In the genomic region with DNA sequence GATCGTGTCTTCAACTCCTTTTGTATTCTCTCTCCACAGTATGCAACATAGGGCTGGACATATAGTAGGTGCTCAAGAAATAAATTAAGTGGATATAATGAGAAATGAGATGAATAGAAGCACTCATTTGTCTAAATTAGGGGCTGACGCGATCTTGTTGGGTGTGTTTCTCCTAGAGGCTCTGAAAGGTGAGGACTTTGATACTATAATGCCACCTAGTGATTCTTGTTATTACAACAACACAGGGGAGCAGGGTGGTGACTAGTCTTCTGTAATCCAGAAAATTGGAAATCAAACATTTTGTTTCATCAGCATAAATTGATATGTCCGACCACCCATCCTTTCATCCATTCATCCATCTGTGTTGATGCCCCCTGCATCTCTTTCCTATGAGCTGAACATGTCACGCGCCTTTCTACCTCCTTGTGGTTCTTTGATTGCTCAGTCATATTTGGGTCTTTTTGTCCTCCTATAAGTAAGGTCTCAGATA, we compare ENCODE assay signal across 8 cellular contexts. TPM values are rescaled to one million over a fixed set of nuclear protein-coding genes. Genes with fewer than 3 reads are reported as not detected.
DNase-seq lines count a peak whose midpoint lies in the region; ATAC-seq and TF ChIP-seq lines count a peak whose summit lies in the region.

No MANE protein-coding gene starts in this region.

- BruUV-seq in Panc1 (replicated peaks; lab: Mats Ljungman, UMichigan), result no TSS peak

- H3K9me3 ChIP-seq in Panc1 (ENCODE audit: control insufficient read depth, insufficient read depth, low read depth, low read length), result no peaks in the 10 kb centered on the region
- H3K9me3 ChIP-seq in endocrine pancreas (ENCODE audit: control insufficient read depth, low read length), result no peaks in the 10 kb centered on the region
- no peaks in the 10 kb centered on the region for H3K9me3 ChIP-seq in mucosa of descending colon
- no peaks in the 10 kb centered on the region for H3K9me3 ChIP-seq in effector memory CD4-positive, alpha-beta T cell (ENCODE audit: control insufficient read depth, low read length)

- peak; percentile 83 for TF ChIP-seq CTCF in Panc1 (IDR thresholded peaks at IDR 0.05)
- TF ChIP-seq CTCF in mucosa of descending colon (IDR thresholded peaks at IDR 0.05), result peak; percentile 48

- ATAC-seq in GM21515 (IDR thresholded peaks at IDR 0.05; ENCODE audit: unreplicated experiment) (peak; percentile 44), Panc1 (peak; percentile 79), mucosa of descending colon (peak; percentile 62)

- CTCF ChIA-PET in Panc1 (lab: Charles Lee), result interaction anchor here (0.6 to 3.4 kb wide), 4 partner anchors 12 to 76 kb away, joined by 3 to 23 read pairs (median 11); no protein-coding TSS in a partner anchor

- no peak overlapping the region for H3K9ac ChIP-seq in endocrine pancreas (ENCODE audit: control insufficient read depth, insufficient read depth, low read length)

- H3K4me1 ChIP-seq in Panc1 (ENCODE audit: control insufficient read depth, insufficient read depth, low read length) (peaks cover 20% of the 10 kb centered on the region), endocrine pancreas (ENCODE audit: control insufficient read depth, insufficient read depth, low read length) (no peaks in the 10 kb centered on the region), mucosa of descending colon (ENCODE audit: low read depth) (peaks cover 3% of the 10 kb centered on the region)
- peaks cover 10% of the 10 kb centered on the region for H3K4me1 ChIP-seq in effector memory CD4-positive, alpha-beta T cell (ENCODE audit: control insufficient read depth, insufficient read depth, low read length, poor library complexity, severe bottlenecking)

- peak overlapping the region; percentile 80 for H3K27ac ChIP-seq in Panc1 (ENCODE audit: low read length)
- no peak overlapping the region for H3K27ac ChIP-seq in effector memory CD4-positive, alpha-beta T cell (ENCODE audit: insufficient read depth, low read length, poor library complexity, severe bottlenecking)

- intact Hi-C loops in Panc1 (cut with micrococcal nuclease; ENCODE audit: unreplicated experiment), result loop anchor here (1.0 to 2.0 kb wide), 3 partner anchors 45 to 75 kb away; no protein-coding TSS in a partner anchor
- intact Hi-C loops in mucosa of descending colon (cut with DNase I, micrococcal nuclease), result loop anchor here (5.0 kb wide), 2 partner anchors 43 to 58 kb away; no protein-coding TSS in a partner anchor

- DNase-seq in NCI-H1105 treated with DMSO at 0.1 percent for 48 hours (lab: John Stamatoyannopoulos, UW) (peak; percentile 28), NCI-H1105 (lab: John Stamatoyannopoulos, UW) (no peak), HT1080 (ENCODE audit: low read depth) (peak; percentile 71), Panc1 (ENCODE audit: low read depth, low spot score) (no peak), mucosa of descending colon (peak in 1 of 3 donors; percentile 39)
- DNase-seq in effector memory CD4-positive, alpha-beta T cell, result no peak

- in situ Hi-C loops in Panc1 (cut with HindIII; ENCODE audit: low pct_unique_long_range_greater_than_20kb, low sequenced_read_pairs), result no loop called here

- no peaks in the 10 kb centered on the region for H3K27me3 ChIP-seq in Panc1 (ENCODE audit: control insufficient read depth, insufficient read depth, low read length)
- H3K27me3 ChIP-seq in endocrine pancreas (ENCODE audit: control insufficient read depth, insufficient read depth, low read length), result no peaks in the 10 kb centered on the region
- H3K27me3 ChIP-seq in effector memory CD4-positive, alpha-beta T cell (replicated peaks; ENCODE audit: control insufficient read depth, insufficient read depth, low read length, poor library complexity, severe bottlenecking), result no peaks in the 10 kb centered on the region

- POLR2A ChIA-PET in Panc1 (lab: Charles Lee), result interaction anchor here (0.7 kb wide), 1 partner anchor 61 kb away, joined by 3 read pairs; no protein-coding TSS in a partner anchor

- H3K36me3 ChIP-seq in Panc1 (ENCODE audit: control insufficient read depth, insufficient read depth, low read length) (no peaks in the 10 kb centered on the region), endocrine pancreas (ENCODE audit: control insufficient read depth, insufficient read depth, low read length) (no peaks in the 10 kb centered on the region), mucosa of descending colon (ENCODE audit: low read depth) (no peaks in the 10 kb centered on the region)
- no peaks in the 10 kb centered on the region for H3K36me3 ChIP-seq in effector memory CD4-positive, alpha-beta T cell (ENCODE audit: control insufficient read depth, insufficient read depth, low read length)

- H3K4me3 ChIP-seq in Panc1 (ENCODE audit: low read depth in 2 of 2, low read length in 2 of 2) (peak overlapping the region; percentile 5 to 29; a peak in 3 of 4 replicates), endocrine pancreas (ENCODE audit: control insufficient read depth, insufficient read depth, low read length) (peak overlapping the region; percentile 56), mucosa of descending colon (no peak overlapping the region)
- H3K4me3 ChIP-seq in effector memory CD4-positive, alpha-beta T cell (ENCODE audit: insufficient read depth, low read depth, low read length, poor library complexity, severe bottlenecking), result no peak overlapping the region

RNA-seq across cellular contexts. Expression of a gene that starts 3.4 kb away (rescaled TPM):
- total RNA-seq in HT1080 (2014; rRNA removed; shearing (Covaris generic)), result 0.58 and 1.8 TPM in 2 replicates
- 1.9 and 2.7 TPM in 2 replicates for polyA plus RNA-seq in HT1080 (2015; cell fraction: cytosol; rRNA removed)
- 2.3 and 3.9 TPM in 2 replicates for polyA plus RNA-seq in HT1080 (2015; cell fraction: nucleus; rRNA removed)
- 2.0 TPM for total RNA-seq in Panc1 (2021; ENCODE audit: unreplicated experiment)
- polyA plus RNA-seq in Panc1 (2012; ENCODE audit: insufficient read length), result 1.4 TPM
- total RNA-seq in mucosa of descending colon, result under 1 TPM; 0.14 to 0.44 (median 0.17) TPM

RNA-seq across cellular contexts. Expression of a gene that starts 11.9 kb away (rescaled TPM):
- 14.0 and 20.0 TPM in 2 replicates for total RNA-seq in HT1080 (2014; rRNA removed; shearing (Covaris generic))
- polyA plus RNA-seq in HT1080 (2015; cell fraction: cytosol; rRNA removed), result 64.3 and 65.9 TPM in 2 replicates
- 96.2 and 99.9 TPM in 2 replicates for polyA plus RNA-seq in HT1080 (2015; cell fraction: nucleus; rRNA removed)
- 55.0 TPM for total RNA-seq in Panc1 (2021; ENCODE audit: unreplicated experiment)
- 52.8 TPM for polyA plus RNA-seq in Panc1 (2012; ENCODE audit: insufficient read length)
- 10 to 100 TPM in 1 of 3 donors, 1 to 10 TPM in 2; 3.2 to 10.7 (median 5.7) TPM for total RNA-seq in mucosa of descending colon

Comparison
In these comparisons a context has a peak if more than half of its experiments do, and no peak if none do; other contexts are left out.
1. DNase-seq: peak in NCI-H1105 treated with DMSO at 0.1 percent for 48 hours (single experiment) and HT1080 (single experiment); none in NCI-H1105 (single experiment), Panc1 (single experiment) and effector memory CD4-positive, alpha-beta T cell (0 of 3).
2. H3K4me3 ChIP-seq: peak in Panc1 (2 of 2) and endocrine pancreas (single experiment); none in mucosa of descending colon (single experiment) and effector memory CD4-positive, alpha-beta T cell (single experiment).
3. Peak in every context shown above with its lines, with median percentiles within 50 percentile points of each other: ATAC-seq.